Comparison of ENCODE assay signal across 17 cellular contexts in genomic region chr3:61871646-61872045, GRCh38.
"Had no signal": no experiment of that assay in that cellular context is flagged by ENCODE, and none has a peak within 500 bp of the region (broad histone marks: within the 10 kb centered on the region; RNA-seq: fewer than 3 reads in every experiment).

No MANE protein-coding gene starts in this region.

- H3K4me1 Mint-ChIP-seq: naive B cell had no signal

- H3K36me3 Mint-ChIP-seq: naive B cell had no signal

- H3K4me3 ChIP-seq: ascending aorta, heart right ventricle, right lobe of liver, upper lobe of right lung had no signal

- H3K9me3 ChIP-seq: ascending aorta, heart right ventricle, right lobe of liver, upper lobe of right lung had no signal

- H3K9me3 Mint-ChIP-seq: activated T-helper 1 cell treated with anti-CD3 and anti-CD28 coated beads, Interleukin-12 subunit alpha, Interleukin-12 subunit beta, Interleukin-2, Interleukin-4 antibody, amounts not matched to agents 30 ng/mL and 10 ng/mL and 1 ng/mL, durations not matched to agents 14 hours and 24 hours and 36 hours had no signal

- ATAC-seq: right lobe of liver had no signal

- H3K27me3 Mint-ChIP-seq: progenitor cell of endocrine pancreas had no signal

- H3K4me3 Mint-ChIP-seq: activated T-helper 1 cell treated with anti-CD3 and anti-CD28 coated beads, Interleukin-12 subunit alpha, Interleukin-12 subunit beta, Interleukin-2, Interleukin-4 antibody, amounts not matched to agents 30 ng/mL and 10 ng/mL and 1 ng/mL, durations not matched to agents 14 hours and 24 hours and 36 hours; naive B cell had no signal

- H3K36me3 ChIP-seq: ascending aorta, heart right ventricle, right lobe of liver, upper lobe of right lung, WERI-Rb-1 had no signal

- H3K27me3 ChIP-seq: ascending aorta, heart right ventricle, right lobe of liver, upper lobe of right lung had no signal

- DNase-seq: activated CD4-positive, alpha-beta T cell treated with anti-CD3 and anti-CD28 coated beads for 4 hours; activated naive CD4-positive, alpha-beta T cell; foreskin melanocyte; heart right ventricle; kidney glomerular epithelial cell; midbrain; naive B cell; occipital lobe; right lobe of liver; stimulated activated CD4-positive, alpha-beta T cell treated with anti-CD3 and anti-CD28 coated beads, Interleukin-12 subunit alpha, Interleukin-12 subunit beta, amount 100 ng/mL, for 4 hours; stimulated activated naive CD4-positive, alpha-beta T cell; T-helper 1 cell; upper lobe of right lung; WERI-Rb-1 had no signal

- H3K27ac ChIP-seq: right lobe of liver, upper lobe of right lung, WERI-Rb-1 had no signal

- H3K27ac Mint-ChIP-seq: activated T-helper 1 cell treated with anti-CD3 and anti-CD28 coated beads, Interleukin-12 subunit alpha, Interleukin-12 subunit beta, Interleukin-2, Interleukin-4 antibody, amounts not matched to agents 30 ng/mL and 10 ng/mL and 1 ng/mL, durations not matched to agents 14 hours and 24 hours and 36 hours; naive B cell; progenitor cell of endocrine pancreas had no signal
